Comparison of ENCODE assay signal across 11 cellular contexts in genomic region chrX:54841209-54841836, GRCh38. TPM values are rescaled to one million over a fixed set of nuclear protein-coding genes. Genes with fewer than 3 reads are reported as not detected.
DNase-seq lines count a peak whose midpoint lies in the region; ATAC-seq, FAIRE-seq and TF ChIP-seq lines count a peak whose summit lies in the region.
"Not testable (repeated sequence)": the region's sequence is repeated elsewhere in the genome, so short reads cannot be mapped to it uniquely, and the experiment has no call there.
"Had no signal": no experiment of that assay in that cellular context is flagged by ENCODE, and none has a peak within 500 bp of the region (broad histone marks: within the 10 kb centered on the region; RNA-seq: fewer than 3 reads in every experiment).

No MANE protein-coding gene starts in this region.

- intact Hi-C loops in aorta (cut with DNase I) = not testable (repeated sequence)

- FAIRE-seq in astrocyte (lab: Jason Lieb, UNC) = peak; percentile 63

- DNase-seq in GM23338 (ENCODE audit: low spot score) (peak; percentile 16), NCI-H1436 treated with DMSO at 0.1 percent for 48 hours (lab: John Stamatoyannopoulos, UW) (peak; percentile 4), fibroblast of the aortic adventitia (ENCODE audit: low read depth) (peak; percentile 9), left kidney (ENCODE audit: low read depth, low spot score) (peak; percentile 85)
- DNase-seq in NT2/D1 (ENCODE audit: low read depth, low spot score); astrocyte (ENCODE audit: low read depth); aorta: not testable (repeated sequence)

- H3K9me3 ChIP-seq in NT2/D1 (ENCODE audit: insufficient read depth, low read length); astrocyte (ENCODE audit: insufficient read depth, low read depth, low read length); neuron (ENCODE audit: low read length); aorta (ENCODE audit: control insufficient read depth, low read length): not testable (repeated sequence)

- H3K27me3 ChIP-seq in GM23338 (ENCODE audit: insufficient read depth); NT2/D1 (ENCODE audit: insufficient read depth, insufficient read length); astrocyte (ENCODE audit: insufficient read depth, low read length); neuron (ENCODE audit: insufficient read depth, low read length); aorta (ENCODE audit: control insufficient read depth in 1 of 2, insufficient read depth in 2 of 2, low read length in 1 of 2): not testable (repeated sequence)

- not testable (repeated sequence) for H3K4me3 Mint-ChIP-seq in GM23338
- H3K4me3 Mint-ChIP-seq in astrocyte (ENCODE audit: unreplicated experiment) = peak overlapping the region; percentile 45

- not testable (repeated sequence) for H3K36me3 ChIP-seq in GM23338 (ENCODE audit: insufficient read depth); NT2/D1 (ENCODE audit: insufficient read depth, insufficient read length, low read length); astrocyte (ENCODE audit: insufficient read depth, low read length); neuron (ENCODE audit: insufficient read depth, low read length); aorta (ENCODE audit: control insufficient read depth in 1 of 2, insufficient read depth in 2 of 2, low read length in 1 of 2)

- not testable (repeated sequence) for TF ChIP-seq CTCF in GM23338 (conservative IDR thresholded peaks at IDR 0.05; ENCODE audit: low read depth in 2 of 2); astrocyte (IDR thresholded peaks at IDR 0.05; ENCODE audit: insufficient read depth, low read depth, low read length); fibroblast of the aortic adventitia (IDR thresholded peaks at IDR 0.05; ENCODE audit: insufficient read depth, low read length)

- H2AFZ ChIP-seq in GM23338; astrocyte (ENCODE audit: low read depth, low read length); neuron (ENCODE audit: low read depth, low read length): not testable (repeated sequence)

- H3K27me3 Mint-ChIP-seq in GM23338 (ENCODE audit: insufficient read depth, low read depth, poor library complexity); astrocyte (ENCODE audit: low read depth, unreplicated experiment): not testable (repeated sequence)

- 0 out of 2 replicates have a peak overlapping the region, but pooled peaks have one; percentile 41 for H3K4me2 ChIP-seq in GM23338
- not testable (repeated sequence) for H3K4me2 ChIP-seq in astrocyte (ENCODE audit: low read length)

- not testable (repeated sequence) for H3K27ac ChIP-seq in GM23338 (ENCODE audit: low read depth); astrocyte (ENCODE audit: low read depth, low read length); aorta (ENCODE audit: low read depth in 1 of 2, low read length in 2 of 2)

- not testable (repeated sequence) for H3K79me2 ChIP-seq in GM23338 (replicated peaks; ENCODE audit: insufficient read depth); astrocyte (ENCODE audit: insufficient read depth, low read length)

- H3K9me3 Mint-ChIP-seq in GM23338; astrocyte (ENCODE audit: unreplicated experiment): not testable (repeated sequence)

- H3K36me3 Mint-ChIP-seq in GM23338 (ENCODE audit: low read depth); astrocyte (ENCODE audit: low read depth, unreplicated experiment): not testable (repeated sequence)

- not testable (repeated sequence) for H4K20me1 ChIP-seq in GM23338 (replicated peaks; ENCODE audit: insufficient read depth); astrocyte (ENCODE audit: insufficient read depth, low read length)

- ATAC-seq in GM23338 = peak; percentile 100
- ATAC-seq in aorta (ENCODE audit: low FRiP score) = peak; percentile 66

- H3K4me1 ChIP-seq in GM23338 (ENCODE audit: insufficient read depth); NT2/D1 (ENCODE audit: insufficient read depth, insufficient read length); astrocyte (ENCODE audit: insufficient read depth, low read length); aorta (ENCODE audit: control insufficient read depth in 1 of 2, insufficient read depth in 2 of 2, low read length in 2 of 2): not testable (repeated sequence)
- peaks cover 11% of the 10 kb centered on the region for H3K4me1 ChIP-seq in neuron (ENCODE audit: insufficient read depth, low read length)

- not testable (repeated sequence) for H3K4me3 ChIP-seq in GM23338; NT2/D1 (ENCODE audit: insufficient read length, low read depth); astrocyte (ENCODE audit: insufficient read depth, low read depth, low read length); fibroblast of the aortic adventitia (ENCODE audit: low read depth, low read length); aorta (ENCODE audit: low read length in 2 of 2)
- peak overlapping the region; percentile 35 for H3K4me3 ChIP-seq in neuron (ENCODE audit: low read length)

- 3 to 17% methylated on average over 1 to 2 of the region's 2 CpGs for WGBS in aorta, 2 donors

- H3K9me2 ChIP-seq in GM23338 (ENCODE audit: insufficient read depth) = not testable (repeated sequence)

- not testable (repeated sequence) for H3K4me1 Mint-ChIP-seq in GM23338; astrocyte (ENCODE audit: low read depth, unreplicated experiment)

- H3K9ac ChIP-seq in NT2/D1 (ENCODE audit: insufficient read length, low read depth) = peak overlapping the region; percentile 10
- H3K9ac ChIP-seq in astrocyte (ENCODE audit: low read length) = not testable (repeated sequence)

- H3F3A ChIP-seq in GM23338 (replicated peaks; ENCODE audit: low read depth) = not testable (repeated sequence)

- peak overlapping the region; percentile 89 for H3K27ac Mint-ChIP-seq in GM23338
- not testable (repeated sequence) for H3K27ac Mint-ChIP-seq in astrocyte (ENCODE audit: unreplicated experiment)

TF ChIP-seq in GM23338, 12 proteins besides CTCF, POLR2A, EP300 and RAD21:
- TF ChIP-seq POLR2AphosphoS5 (IDR thresholded peaks at IDR 0.05; ENCODE audit: low read depth) = peak; percentile 32; the same call in 1 of the 2 replicates
TF ChIP-seq in GM23338: peak in this region for 1; not testable (repeated sequence) for 11.

RNA-seq across cellular contexts. Expression of gene MAGED2, which starts 33.8 kb away (rescaled TPM):
- total RNA-seq in GM23338 (2014; rRNA removed; shearing (Covaris generic)) = 203 and 236 TPM in 2 replicates
- polyA plus RNA-seq in GM23338 (2016; fragmentation: Nextera tagmentation; extraction: Ambion mirVana) (90.9 and 96.7 TPM in 2 replicates), aorta (100 to 1,000 TPM in 1 of 2 donors, 10 to 100 TPM in 1; 80.1 to 247 TPM)
- total RNA-seq in astrocyte (498 and 502 TPM in 2 replicates), fibroblast of the aortic adventitia (ENCODE audit: low replicate concordance) (147 and 163 TPM in 2 replicates), aorta (100 to 1,000 TPM; 161 to 174 TPM)

RNA-seq across cellular contexts. Expression of gene ITIH6, which starts 43.3 kb away (rescaled TPM):
- not detected in 2 replicates for total RNA-seq in GM23338 (2014; rRNA removed; shearing (Covaris generic))
- polyA plus RNA-seq in GM23338 (2016; fragmentation: Nextera tagmentation; extraction: Ambion mirVana) = not detected in 2 replicates
- not detected in 2 replicates for total RNA-seq in astrocyte
- not detected in 2 replicates for total RNA-seq in fibroblast of the aortic adventitia (ENCODE audit: low replicate concordance)
- total RNA-seq in aorta = not detected
- polyA plus RNA-seq in aorta = not detected
- total RNA-seq: Calu3; CD4-positive, alpha-beta T cell; K562 had no signal
